In genomic region chr17:76582660-76583059, GRCh38 we compare ENCODE assay signal across 16 cellular contexts. TPM values are rescaled to one million over a fixed set of nuclear protein-coding genes. Genes with fewer than 3 reads are reported as not detected.
"Had no signal": no experiment of that assay in that cellular context is flagged by ENCODE, and none has a peak within 500 bp of the region (broad histone marks: within the 10 kb centered on the region; RNA-seq: fewer than 3 reads in every experiment).

No MANE protein-coding gene starts in this region.

- H3K36me3 Mint-ChIP-seq: activated CD4-positive, alpha-beta memory T cell treated with anti-CD3 and anti-CD28 coated beads for 36 hours had no signal

- H3K9me3 Mint-ChIP-seq: activated CD4-positive, alpha-beta memory T cell treated with anti-CD3 and anti-CD28 coated beads for 36 hours; activated T-cell treated with anti-CD3 and anti-CD28 coated beads, Interleukin-2, amount 50 U/mL, for 72 hours; dendritic cell treated with granulocyte-macrophage colony-stimulating factor and Interleukin-4, amounts not matched to agents 40 ng/mL and 50 ng/mL, for 4 days had no signal

- H3K4me2 ChIP-seq: hepatocyte had no signal

- H3K79me2 ChIP-seq: hepatocyte had no signal

- DNase-seq: activated CD4-positive, alpha-beta memory T cell treated with anti-CD3 and anti-CD28 coated beads for 36 hours; activated naive CD4-positive, alpha-beta T cell treated with Interleukin-2 at 50 U/mL for 16 hours; activated T-cell treated with anti-CD3 and anti-CD28 coated beads, Interleukin-2, amount 50 U/mL, for 72 hours; left ventricle myocardium superior; mesendoderm; nephron progenitor cell; stimulated activated CD4-positive, alpha-beta T cell treated with anti-CD3 and anti-CD28 coated beads, Interleukin-15, amount 100 ng/mL, for 24 hours; stimulated activated CD4-positive, alpha-beta T cell treated with anti-CD3 and anti-CD28 coated beads, Interleukin-4, amount 100 ng/mL, for 4 hours; T1000; thyroid gland had no signal

- H3K27me3 ChIP-seq: thyroid gland had no signal

- H2AFZ ChIP-seq: hepatocyte had no signal

- FAIRE-seq: endometrium had no signal

- H3K4me3 ChIP-seq: hepatocyte, SJSA1, thyroid gland had no signal

- H3K9me3 ChIP-seq: thyroid gland had no signal

- H3K27ac ChIP-seq: hepatocyte, SJSA1, thyroid gland, VCaP had no signal

- H3K27ac Mint-ChIP-seq: activated CD4-positive, alpha-beta memory T cell treated with anti-CD3 and anti-CD28 coated beads for 36 hours; activated T-cell treated with anti-CD3 and anti-CD28 coated beads, Interleukin-2, amount 50 U/mL, for 72 hours; dendritic cell treated with granulocyte-macrophage colony-stimulating factor and Interleukin-4, amounts not matched to agents 40 ng/mL and 50 ng/mL, for 4 days; nephron progenitor cell had no signal

- H3K4me3 Mint-ChIP-seq: activated CD4-positive, alpha-beta memory T cell treated with anti-CD3 and anti-CD28 coated beads for 36 hours; activated T-cell treated with anti-CD3 and anti-CD28 coated beads, Interleukin-2, amount 50 U/mL, for 72 hours; dendritic cell treated with granulocyte-macrophage colony-stimulating factor and Interleukin-4, amounts not matched to agents 40 ng/mL and 50 ng/mL, for 4 days; nephron progenitor cell had no signal

- H3K36me3 ChIP-seq: SJSA1, thyroid gland had no signal

RNA-seq across cellular contexts. Expression of gene PRCD, which starts 42.8 kb away (rescaled TPM):
- total RNA-seq: activated CD4-positive, alpha-beta memory T cell treated with anti-CD3 and anti-CD28 coated beads for 36 hours; kidney epithelial cell had no signal

RNA-seq across cellular contexts. Expression of gene CYGB, which starts 45.2 kb away (rescaled TPM):
- total RNA-seq: activated CD4-positive, alpha-beta memory T cell treated with anti-CD3 and anti-CD28 coated beads for 36 hours had no signal
